25 cellular contexts compared by ENCODE assay signal in the genomic region with DNA sequence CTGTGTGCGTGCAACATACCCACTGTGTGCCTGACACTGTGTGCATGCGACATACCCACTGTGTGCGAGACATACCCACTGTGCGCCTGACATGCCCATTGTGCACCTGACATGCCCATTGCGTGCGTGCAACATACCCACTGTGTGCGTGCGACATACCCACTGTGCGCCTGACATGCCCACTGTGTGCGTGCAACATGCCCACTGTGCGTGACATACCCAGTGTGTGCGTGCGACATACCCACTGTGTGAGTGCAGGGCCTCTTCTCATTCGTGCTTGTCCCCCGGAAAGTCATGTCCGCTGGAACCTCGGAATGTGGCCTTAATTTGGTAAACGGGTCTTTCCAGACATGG. TPM values are rescaled to one million over a fixed set of nuclear protein-coding genes. Genes with fewer than 3 reads are reported as not detected.
DNase-seq lines count a peak whose midpoint lies in the region; ATAC-seq, FAIRE-seq and TF ChIP-seq lines count a peak whose summit lies in the region.
"Had no signal": no experiment of that assay in that cellular context is flagged by ENCODE, and none has a peak within 500 bp of the region (broad histone marks: within the 10 kb centered on the region; RNA-seq: fewer than 3 reads in every experiment).

No MANE protein-coding gene starts in this region.

- BruUV-seq in K562 (replicated peaks; lab: Mats Ljungman, UMichigan): no TSS peak

- H3K56ac ChIP-seq in H9 (ENCODE audit: insufficient read length, low read depth, low read length): peak overlapping the region; percentile 9

- H3K27ac ChIP-seq in H9 (ENCODE audit: insufficient read length, low read depth, low read length): no peak overlapping the region
- no peak overlapping the region for H3K27ac ChIP-seq in K562 (ENCODE audit: extremely low read depth, low read depth, low read length)
- H3K27ac ChIP-seq: BLaER1, KMS-11, PC-9, SJSA1 had no signal

- H3K79me2 ChIP-seq in H9 (ENCODE audit: insufficient read depth, low read length) (peaks cover 14% of the 10 kb centered on the region; the same call in 1 of the 2 replicates), K562 (ENCODE audit: control insufficient read depth, insufficient read depth, low read length) (peaks cover 29% of the 10 kb centered on the region)

- no peak for TF ChIP-seq POLR2A in NB4 (IDR thresholded peaks at IDR 0.05; ENCODE audit: extremely low read depth, insufficient read length)
- TF ChIP-seq POLR2A in K562 (conservative IDR thresholded peaks at IDR 0.05): no peak

- H4K5ac ChIP-seq in H9 (ENCODE audit: insufficient read length, low read depth, low read length): no peak overlapping the region

- H3K9ac ChIP-seq in H9 (ENCODE audit: extremely low read depth, insufficient read length, low read length) (no peak overlapping the region), K562 (ENCODE audit: insufficient read depth in 1 of 2, low read depth in 2 of 2, low read length in 2 of 2) (no peak overlapping the region)
- H3K9ac ChIP-seq: BLaER1, KMS-11 had no signal

- H3K14ac ChIP-seq in H9 (ENCODE audit: insufficient read depth, low read length): no peak overlapping the region

- no peak overlapping the region for H4K91ac ChIP-seq in H9 (ENCODE audit: insufficient read length, low read depth, low read length)

- no peak for TF ChIP-seq EP300 in K562 (IDR thresholded peaks at IDR 0.05; ENCODE audit: low read length)

- H3K4ac ChIP-seq in H9 (ENCODE audit: low read depth, low read length): no peak overlapping the region

- H3K18ac ChIP-seq in H9 (ENCODE audit: insufficient read length, low read depth, low read length): no peak overlapping the region

- H3K9me3 Mint-ChIP-seq in H9 (peaks cover 3% of the 10 kb centered on the region in 2 experiments; a peak in 3 of 5 replicates), neural crest cell (no peaks in the 10 kb centered on the region)
- no peaks in the 10 kb centered on the region for H3K9me3 Mint-ChIP-seq in activated CD4-positive, alpha-beta memory T cell treated with anti-CD3 and anti-CD28 coated beads, Interleukin-2, amount 10 ng/mL, durations not matched to agents 7 days and 5 days
- H3K9me3 Mint-ChIP-seq: CD4-positive, CD25-positive, alpha-beta regulatory T cell; T-cell had no signal

- no peak for TF ChIP-seq CTCF in H9 (conservative IDR thresholded peaks at IDR 0.05)
- no peak for TF ChIP-seq CTCF in NB4 (IDR thresholded peaks at IDR 0.05; ENCODE audit: low read depth, low read length)
- no peak for TF ChIP-seq CTCF in K562 (IDR thresholded peaks at IDR 0.05 in 2 of 3, conservative IDR thresholded peaks at IDR 0.05 in 1 of 3; ENCODE audit: insufficient read depth in 2 of 3, low read depth in 1 of 3, low read length in 3 of 3)
- TF ChIP-seq CTCF in neural crest cell (conservative IDR thresholded peaks at IDR 0.05): no peak

- intact Hi-C loops in K562 (cut with micrococcal nuclease): no loop called here

- no peaks in the 10 kb centered on the region for H3K27me3 ChIP-seq in H9 (ENCODE audit: insufficient read depth, low read length)
- H3K27me3 ChIP-seq in K562 (ENCODE audit: control insufficient read depth in 2 of 2, insufficient read depth in 2 of 2, low read length in 2 of 2): peaks cover 0 to 5% of the 10 kb centered on the region in 2 experiments; a peak in 2 of 5 replicates
- H3K27me3 ChIP-seq: BLaER1, SJSA1 had no signal

- TF ChIP-seq RAD21 in K562 (CRISPR knock-in tag; conservative IDR thresholded peaks at IDR 0.05 in 1 of 2, IDR thresholded peaks at IDR 0.05 in 1 of 2): no peak

- peak overlapping the region; percentile 10 for H4K8ac ChIP-seq in H9 (replicated peaks; ENCODE audit: insufficient read length, low read depth, low read length)

- no CpG with 5 or more reads among the region's 18 CpGs for WGBS in H9 (ENCODE audit: extremely low coverage, insufficient read length, low lambda C conversion rate)
- 86% methylated on average over 17 of the region's 18 CpGs for WGBS in K562 (ENCODE audit: insufficient coverage, low coverage, missing lambda C conversion rate)

- H3T11ph ChIP-seq in H9 (ENCODE audit: low read length): no peak overlapping the region

- DNase-seq in H9 (no peak), NB4 (ENCODE audit: low read depth) (peak; percentile 34), K562 (ENCODE audit: extremely low read depth in 1 of 4, low spot score in 3 of 4) (no peak), neural crest cell (ENCODE audit: low read depth, low spot score) (no peak), OCI-M2 (lab: John Stamatoyannopoulos, UW; ENCODE audit: unreplicated experiment) (no peak)
- DNase-seq in activated CD4-positive, alpha-beta memory T cell treated with anti-CD3 and anti-CD28 coated beads, Interleukin-2, amount 10 ng/mL, durations not matched to agents 7 days and 5 days: no peak
- DNase-seq: CD4-positive, CD25-positive, alpha-beta regulatory T cell; GOT3; NCI-H1092; NCI-H1417 treated with DMSO at 0.1 percent for 48 hours; NCI-H1694 treated with DMSO at 0.1 percent for 48 hours; NCI-H2081; NCI-H524; NCI-H748 treated with DMSO at 0.1 percent for 48 hours; PC-9; Right ventricle myocardium superior; RPMI8226; T-cell had no signal

- H2AFZ ChIP-seq in H9 (ENCODE audit: low read length): no peak overlapping the region
- no peak overlapping the region for H2AFZ ChIP-seq in K562 (ENCODE audit: low read depth, low read length)
- H2AFZ ChIP-seq: PC-9 had no signal

- H3K79me1 ChIP-seq in H9 (ENCODE audit: insufficient read depth, low read depth, low read length, poor library complexity, severe bottlenecking): peaks cover 4% of the 10 kb centered on the region

- H3K36me3 Mint-ChIP-seq in H9 (ENCODE audit: insufficient read depth in 1 of 3, low read depth in 3 of 3): peaks cover 15 to 21% (median 15%) of the 10 kb centered on the region in 3 experiments
- H3K36me3 Mint-ChIP-seq in neural crest cell (ENCODE audit: low read depth): no peaks in the 10 kb centered on the region
- peaks cover 9% of the 10 kb centered on the region for H3K36me3 Mint-ChIP-seq in activated CD4-positive, alpha-beta memory T cell treated with anti-CD3 and anti-CD28 coated beads, Interleukin-2, amount 10 ng/mL, durations not matched to agents 7 days and 5 days (ENCODE audit: low read depth)

- POLR2A ChIA-PET in K562 (lab: Yijun Ruan, JAX): no interaction called here
- POLR2A ChIA-PET in activated CD4-positive, alpha-beta memory T cell treated with anti-CD3 and anti-CD28 coated beads, Interleukin-2, amount 10 ng/mL, durations not matched to agents 7 days and 5 days (lab: Charles Lee): no interaction called here

- ATAC-seq in K562: no peak
- ATAC-seq in GM21723 (IDR thresholded peaks at IDR 0.05; ENCODE audit: unreplicated experiment): no peak
- ATAC-seq: T-cell had no signal

- H3K4me3 ChIP-seq in NB4 (ENCODE audit: low read depth, low read length) (no peak overlapping the region), K562 (no peak overlapping the region)
- H3K4me3 ChIP-seq: BLaER1, PC-9, SJSA1 had no signal

- no peak overlapping the region for H3K4me3 Mint-ChIP-seq in H9
- peak overlapping the region; percentile 15 for H3K4me3 Mint-ChIP-seq in neural crest cell
- H3K4me3 Mint-ChIP-seq in activated CD4-positive, alpha-beta memory T cell treated with anti-CD3 and anti-CD28 coated beads, Interleukin-2, amount 10 ng/mL, durations not matched to agents 7 days and 5 days: no peak overlapping the region

- H3K27me3 Mint-ChIP-seq in H9 (ENCODE audit: low read depth) (peaks cover 2% of the 10 kb centered on the region), neural crest cell (ENCODE audit: low read depth) (peaks cover 3% of the 10 kb centered on the region)
- H3K27me3 Mint-ChIP-seq in activated CD4-positive, alpha-beta memory T cell treated with anti-CD3 and anti-CD28 coated beads, Interleukin-2, amount 10 ng/mL, durations not matched to agents 7 days and 5 days: no peaks in the 10 kb centered on the region
- H3K27me3 Mint-ChIP-seq: CD4-positive, CD25-positive, alpha-beta regulatory T cell; T-cell had no signal

- no peak overlapping the region for H2BK20ac ChIP-seq in H9 (ENCODE audit: low read depth, low read length, poor library complexity, severe bottlenecking)

- in situ Hi-C loops in K562 (cut with MboI): loop anchor here (25.0 kb wide), 1 partner anchor 350 kb away; the partner anchor contains the start of gene GATD3

- no peaks in the 10 kb centered on the region for H3K9me3 ChIP-seq in H9 (ENCODE audit: control insufficient read depth, low read depth, low read length)
- no peaks in the 10 kb centered on the region for H3K9me3 ChIP-seq in K562 (replicated peaks; ENCODE audit: control insufficient read depth, insufficient read depth, low read depth, low read length)
- H3K9me3 ChIP-seq: BLaER1, SJSA1 had no signal

- no peak overlapping the region for H2AK5ac ChIP-seq in H9 (ENCODE audit: insufficient read length, low read length)

- H2BK5ac ChIP-seq in H9 (ENCODE audit: insufficient read length, low read length): no peak overlapping the region

- peaks cover 9% of the 10 kb centered on the region for H3K23me2 ChIP-seq in H9 (ENCODE audit: insufficient read length, low read depth, low read length, poor library complexity, severe bottlenecking)

- H2BK15ac ChIP-seq in H9 (ENCODE audit: low read depth, low read length): no peak overlapping the region

- H3K4me1 ChIP-seq in H9 (ENCODE audit: insufficient read depth, low read length): no peaks in the 10 kb centered on the region
- peaks cover 10 to 36% of the 10 kb centered on the region in 2 experiments; a peak in 3 of 5 replicates for H3K4me1 ChIP-seq in K562 (replicated peaks in 1 of 2; ENCODE audit: control insufficient read depth in 2 of 2, insufficient read depth in 2 of 2, low read length in 2 of 2)

- H4K20me1 ChIP-seq in H9 (ENCODE audit: control insufficient read depth, insufficient read depth, insufficient read length): no peaks in the 10 kb centered on the region
- 0 out of 2 replicates have a peak, but pooled peaks cover 2% of the 10 kb centered on the region for H4K20me1 ChIP-seq in K562 (replicated peaks; ENCODE audit: control insufficient read depth, insufficient read depth, low read length)

- H3K27ac Mint-ChIP-seq in H9: no peak overlapping the region
- H3K27ac Mint-ChIP-seq in neural crest cell (ENCODE audit: unreplicated experiment): no peak overlapping the region
- H3K27ac Mint-ChIP-seq in activated CD4-positive, alpha-beta memory T cell treated with anti-CD3 and anti-CD28 coated beads, Interleukin-2, amount 10 ng/mL, durations not matched to agents 7 days and 5 days: no peak overlapping the region
- H3K27ac Mint-ChIP-seq: CD4-positive, CD25-positive, alpha-beta regulatory T cell; T-cell had no signal

- H3K23ac ChIP-seq in H9 (ENCODE audit: insufficient read length, low read depth, low read length): no peak overlapping the region

- peaks cover 6% of the 10 kb centered on the region for H3K9me1 ChIP-seq in K562 (ENCODE audit: control insufficient read depth, insufficient read depth, low read length)

- H3K36me3 ChIP-seq in K562 (ENCODE audit: control insufficient read depth, insufficient read depth, low read length): peaks cover 20% of the 10 kb centered on the region

- no peak overlapping the region for H3K4me2 ChIP-seq in H9 (ENCODE audit: insufficient read depth, insufficient read length, low read length)
- no peak overlapping the region for H3K4me2 ChIP-seq in K562 (ENCODE audit: insufficient read depth, low read length)
- H3K4me2 ChIP-seq: BLaER1, KMS-11, PC-9 had no signal

- H3K4me1 Mint-ChIP-seq in H9 (peaks cover 3 to 11% of the 10 kb centered on the region in 2 experiments), neural crest cell (peaks cover 21% of the 10 kb centered on the region)
- H3K4me1 Mint-ChIP-seq in activated CD4-positive, alpha-beta memory T cell treated with anti-CD3 and anti-CD28 coated beads, Interleukin-2, amount 10 ng/mL, durations not matched to agents 7 days and 5 days: peaks cover 37% of the 10 kb centered on the region

- H2BK12ac ChIP-seq in H9 (ENCODE audit: insufficient read length, low read depth, low read length): no peak overlapping the region

- H2BK120ac ChIP-seq in H9 (ENCODE audit: low read depth, low read length, poor library complexity, severe bottlenecking): no peak overlapping the region

- CTCF ChIA-PET in K562 (lab: Yijun Ruan, JAX; ENCODE audit: low intra/inter-chr PET ratio): no interaction called here
- CTCF ChIA-PET in activated CD4-positive, alpha-beta memory T cell treated with anti-CD3 and anti-CD28 coated beads, Interleukin-2, amount 10 ng/mL, durations not matched to agents 7 days and 5 days (lab: Charles Lee): no interaction called here

- FAIRE-seq in K562 (lab: Jason Lieb, UNC): no peak
- FAIRE-seq: A204.1, D721Med, G401.6 had no signal

RNA-seq across cellular contexts. Expression of gene RRP1, which starts 2.2 kb away (rescaled TPM):
- total RNA-seq in H9 (2021) (73.3 and 76.7 TPM in 2 replicates), K562 (2014; rRNA removed) (68.6 and 84.3 TPM in 2 replicates), K562 (2014; rRNA removed; fragmentation: Illumina TruSeq; extraction: Trizol) (40.5 and 48.5 TPM in 2 replicates), K562 (2015; rRNA removed; fragmentation: Illumina TruSeq; extraction: Trizol) (51.6 and 52.9 TPM in 2 replicates), K562 (2021) (89.1 and 105 TPM in 2 replicates), neural crest cell (49.0 and 49.4 TPM in 2 replicates)
- total RNA-seq in K562 (2011; cell fraction: chromatin; rRNA removed; ENCODE audit: low replicate concordance): 200 and 398 TPM in 2 replicates
- total RNA-seq in K562 (2011; cell fraction: nucleolus; rRNA removed): 176 and 196 TPM in 2 replicates
- total RNA-seq in K562 (2011; cell fraction: nucleoplasm; rRNA removed): 186 and 220 TPM in 2 replicates
- polyA plus RNA-seq in K562 (2011; rRNA removed) (38.0 and 47.3 TPM in 2 replicates), K562 (2014; fragmentation: Illumina TruSeq; extraction: Trizol) (79.7 and 97.5 TPM in 2 replicates), K562 (2014; fragmentation: Nextera tagmentation; extraction: Ambion mirVana) (1 to 10 TPM in 1 of 2 experiments, under 1 TPM in 1; 0.89 to 1.8 TPM), K562 (2014; rRNA removed) (60.2 and 64.7 TPM in 2 replicates)
- polyA plus RNA-seq in K562 (2011; cell fraction: cytosol; rRNA removed): 22.9 and 23.5 TPM in 2 replicates
- polyA plus RNA-seq in K562 (2011; cell fraction: nucleus; rRNA removed): 233 and 286 TPM in 2 replicates
- 35.6 and 62.2 TPM in 2 replicates for polyA plus RNA-seq in K562 (2012)
- polyA minus RNA-seq in K562 (2011; rRNA and poly(A)+ RNA removed): 23.9 and 28.6 TPM in 2 replicates
- 20.8 and 22.0 TPM in 2 replicates for polyA minus RNA-seq in K562 (2011; cell fraction: cytosol; rRNA and poly(A)+ RNA removed)
- 66.5 and 104 TPM in 2 replicates for polyA minus RNA-seq in K562 (2011; cell fraction: nucleus; rRNA and poly(A)+ RNA removed)
- total RNA-seq in activated CD4-positive, alpha-beta memory T cell treated with anti-CD3 and anti-CD28 coated beads, Interleukin-2, amount 10 ng/mL, durations not matched to agents 7 days and 5 days: 10 to 100 TPM; 22.4 to 22.6 TPM

RNA-seq across cellular contexts. Expression of gene CSTB, which starts 11.0 kb away (rescaled TPM):
- 40.7 and 44.5 TPM in 2 replicates for total RNA-seq in H9 (2021)
- total RNA-seq in K562 (2011; cell fraction: chromatin; rRNA removed; ENCODE audit: low replicate concordance): 10.6 and 21.9 TPM in 2 replicates
- 19.5 and 22.0 TPM in 2 replicates for total RNA-seq in K562 (2011; cell fraction: nucleolus; rRNA removed)
- 18.3 and 24.3 TPM in 2 replicates for total RNA-seq in K562 (2011; cell fraction: nucleoplasm; rRNA removed)
- total RNA-seq in K562 (2014; rRNA removed): 23.1 and 29.0 TPM in 2 replicates
- 20.8 and 21.1 TPM in 2 replicates for total RNA-seq in K562 (2014; rRNA removed; fragmentation: Illumina TruSeq; extraction: Trizol)
- 31.7 and 34.9 TPM in 2 replicates for total RNA-seq in K562 (2015; rRNA removed; fragmentation: Illumina TruSeq; extraction: Trizol)
- 43.5 and 48.1 TPM in 2 replicates for total RNA-seq in K562 (2021)
- polyA plus RNA-seq in K562 (2011; rRNA removed): 46.6 and 58.0 TPM in 2 replicates
- polyA plus RNA-seq in K562 (2011; cell fraction: cytosol; rRNA removed): 74.4 and 80.8 TPM in 2 replicates
- 36.5 and 43.3 TPM in 2 replicates for polyA plus RNA-seq in K562 (2011; cell fraction: nucleus; rRNA removed)
- 76.9 and 118 TPM in 2 replicates for polyA plus RNA-seq in K562 (2012)
- polyA plus RNA-seq in K562 (2014; fragmentation: Illumina TruSeq; extraction: Trizol): 64.2 and 79.8 TPM in 2 replicates
- polyA plus RNA-seq in K562 (2014; fragmentation: Nextera tagmentation; extraction: Ambion mirVana): 10 to 100 TPM; 12.4 to 17.1 TPM
- 65.0 and 67.8 TPM in 2 replicates for polyA plus RNA-seq in K562 (2014; rRNA removed)
- 33.5 and 37.4 TPM in 2 replicates for polyA minus RNA-seq in K562 (2011; rRNA and poly(A)+ RNA removed)
- polyA minus RNA-seq in K562 (2011; cell fraction: cytosol; rRNA and poly(A)+ RNA removed): 14.2 and 21.7 TPM in 2 replicates
- polyA minus RNA-seq in K562 (2011; cell fraction: nucleus; rRNA and poly(A)+ RNA removed): 9.0 and 14.1 TPM in 2 replicates
- total RNA-seq in neural crest cell: 37.1 and 40.9 TPM in 2 replicates
- 10 to 100 TPM; 54.3 to 55.6 TPM for total RNA-seq in activated CD4-positive, alpha-beta memory T cell treated with anti-CD3 and anti-CD28 coated beads, Interleukin-2, amount 10 ng/mL, durations not matched to agents 7 days and 5 days
